In the genomic region with DNA sequence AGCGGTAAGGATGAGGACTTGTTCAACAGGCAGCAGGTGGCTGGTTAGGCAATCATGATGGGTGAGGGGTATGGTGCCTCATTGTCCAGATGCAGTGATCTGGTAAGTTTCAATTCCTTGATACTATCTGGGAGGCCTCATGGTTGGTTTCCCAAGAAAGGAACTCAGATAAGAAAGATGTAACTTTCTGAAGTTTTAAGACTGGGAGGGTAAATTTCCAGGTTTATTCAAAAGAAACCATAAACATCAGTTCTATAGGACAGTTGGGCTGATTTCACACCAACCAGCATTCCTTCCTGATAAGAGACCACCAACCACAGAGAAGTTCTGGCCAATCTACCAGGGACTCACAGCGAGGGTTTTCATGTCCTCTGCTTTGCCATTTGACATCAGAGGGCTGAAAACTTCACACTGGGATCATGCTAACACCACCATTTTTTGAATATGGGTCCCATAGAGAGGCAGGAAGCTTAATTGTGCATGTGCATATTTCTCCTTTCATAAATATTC, we compare ENCODE assay signal across 1 cellular context.
TF ChIP-seq lines count a peak whose summit lies in the region.

No MANE protein-coding gene starts in this region.

TF ChIP-seq in IMR-90, 13 proteins besides CTCF, POLR2A, EP300 and RAD21:
- TF ChIP-seq MXI1 (IDR thresholded peaks at IDR 0.05; ENCODE audit: borderline replicate concordance, low read depth, low read length), result no peak
- TF ChIP-seq FOS (IDR thresholded peaks at IDR 0.05; ENCODE audit: low read depth, low read length), result no peak
- no peak for TF ChIP-seq NFE2L2 (IDR thresholded peaks at IDR 0.05; ENCODE audit: low read depth, low read length)
- TF ChIP-seq, protein P1, sequence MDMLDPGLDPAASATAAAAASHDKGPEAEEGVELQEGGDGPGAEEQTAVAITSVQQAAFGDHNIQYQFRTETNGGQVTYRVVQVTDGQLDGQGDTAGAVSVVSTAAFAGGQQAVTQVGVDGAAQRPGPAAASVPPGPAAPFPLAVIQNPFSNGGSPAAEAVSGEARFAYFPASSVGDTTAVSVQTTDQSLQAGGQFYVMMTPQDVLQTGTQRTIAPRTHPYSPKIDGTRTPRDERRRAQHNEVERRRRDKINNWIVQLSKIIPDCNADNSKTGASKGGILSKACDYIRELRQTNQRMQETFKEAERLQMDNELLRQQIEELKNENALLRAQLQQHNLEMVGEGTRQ (IDR thresholded peaks at IDR 0.05; ENCODE audit: low read depth, low read length), result no peak
- TF ChIP-seq CEBPB (IDR thresholded peaks at IDR 0.05; ENCODE audit: low read depth, low read length), result no peak
- TF ChIP-seq, protein P2, sequence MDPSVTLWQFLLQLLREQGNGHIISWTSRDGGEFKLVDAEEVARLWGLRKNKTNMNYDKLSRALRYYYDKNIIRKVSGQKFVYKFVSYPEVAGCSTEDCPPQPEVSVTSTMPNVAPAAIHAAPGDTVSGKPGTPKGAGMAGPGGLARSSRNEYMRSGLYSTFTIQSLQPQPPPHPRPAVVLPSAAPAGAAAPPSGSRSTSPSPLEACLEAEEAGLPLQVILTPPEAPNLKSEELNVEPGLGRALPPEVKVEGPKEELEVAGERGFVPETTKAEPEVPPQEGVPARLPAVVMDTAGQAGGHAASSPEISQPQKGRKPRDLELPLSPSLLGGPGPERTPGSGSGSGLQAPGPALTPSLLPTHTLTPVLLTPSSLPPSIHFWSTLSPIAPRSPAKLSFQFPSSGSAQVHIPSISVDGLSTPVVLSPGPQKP (IDR thresholded peaks at IDR 0.05; ENCODE audit: borderline replicate concordance, low read depth, low read length), result no peak
- TF ChIP-seq CHD1 (IDR thresholded peaks at IDR 0.05; ENCODE audit: low read depth, low read length), result no peak
